ENCODE assay signal across 16 cellular contexts in the genomic region with DNA sequence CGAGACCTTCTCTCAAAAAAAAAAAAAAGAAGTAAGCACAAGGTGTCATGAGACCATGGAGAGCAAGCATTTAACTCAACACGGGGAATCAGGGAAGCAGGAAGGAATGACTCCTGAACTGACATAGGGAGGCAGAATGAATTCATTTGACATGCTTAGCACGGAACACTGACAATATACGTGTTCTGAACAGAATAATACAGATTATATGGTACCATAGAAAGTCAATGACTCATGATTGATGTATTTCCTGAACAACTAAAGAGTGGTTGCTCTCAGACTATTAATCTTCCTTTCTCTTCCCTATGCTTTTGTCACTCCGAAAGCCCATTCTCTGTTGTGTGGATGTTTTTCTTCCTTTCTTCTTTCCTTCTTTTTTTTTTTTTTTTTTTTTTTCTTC. TPM values are rescaled to one million over a fixed set of nuclear protein-coding genes. Genes with fewer than 3 reads are reported as not detected.
DNase-seq lines count a peak whose midpoint lies in the region; ATAC-seq and TF ChIP-seq lines count a peak whose summit lies in the region.
"Had no signal": no experiment of that assay in that cellular context is flagged by ENCODE, and none has a peak within 500 bp of the region (broad histone marks: within the 10 kb centered on the region; RNA-seq: fewer than 3 reads in every experiment).

No MANE protein-coding gene starts in this region.

- WGBS in esophagus squamous epithelium, 2 donors = 27 to 37% methylated on average over 5 of the region's 5 CpGs
- WGBS in smooth muscle cell (ENCODE audit: low lambda C conversion rate) = 68% methylated on average over 5 of the region's 5 CpGs

- H3K9me3 ChIP-seq in SJSA1 (replicated peaks) (no peaks in the 10 kb centered on the region), esophagus squamous epithelium (no peaks in the 10 kb centered on the region), smooth muscle cell (replicated peaks; ENCODE audit: low read depth) (no peaks in the 10 kb centered on the region)
- H3K9me3 ChIP-seq: heart right ventricle had no signal

- H3K27ac ChIP-seq in SJSA1 = peak overlapping the region; percentile 50
- H3K27ac ChIP-seq in esophagus squamous epithelium = peak overlapping the region in 3 of 4 donors; percentile 46 to 62 (median 53)
- H3K27ac ChIP-seq in smooth muscle cell (ENCODE audit: low read depth) = no peak overlapping the region
- H3K27ac ChIP-seq: heart right ventricle had no signal

- intact Hi-C loops in esophagus squamous epithelium (cut with DNase I) = no loop called here

- TF ChIP-seq POLR2A in esophagus squamous epithelium (IDR thresholded peaks at IDR 0.05) = no peak

- ATAC-seq in HG03520 (IDR thresholded peaks at IDR 0.05; ENCODE audit: unreplicated experiment) = no peak
- no peak for ATAC-seq in GM18519 (IDR thresholded peaks at IDR 0.05; ENCODE audit: low FRiP score, unreplicated experiment)
- ATAC-seq: GM23338, heart right ventricle, HepG2 had no signal

- TF ChIP-seq CTCF in esophagus squamous epithelium (IDR thresholded peaks at IDR 0.05) (no peak), smooth muscle cell (IDR thresholded peaks at IDR 0.05; ENCODE audit: borderline replicate concordance, insufficient read depth, poor library complexity, severe bottlenecking) (no peak)

- H3K4me3 ChIP-seq in SJSA1 (no peak overlapping the region), esophagus squamous epithelium (no peak overlapping the region), smooth muscle cell (no peak overlapping the region)
- H3K4me3 ChIP-seq: GM23338, heart right ventricle, lung had no signal

- H3K27me3 ChIP-seq in SJSA1 (replicated peaks) (no peaks in the 10 kb centered on the region), esophagus squamous epithelium (peaks cover 0 to 9% (median 0%) of the 10 kb centered on the region in 4 donors), smooth muscle cell (ENCODE audit: low read depth) (no peaks in the 10 kb centered on the region)

- H3K9ac ChIP-seq in smooth muscle cell (ENCODE audit: low read depth) = no peak overlapping the region

- peak overlapping the region; percentile 39 for H3K4me2 ChIP-seq in smooth muscle cell
- H3K4me2 ChIP-seq: GM23338 had no signal

- H3K36me3 ChIP-seq in SJSA1 (no peaks in the 10 kb centered on the region), esophagus squamous epithelium (no peaks in the 10 kb centered on the region), smooth muscle cell (ENCODE audit: low read depth) (no peaks in the 10 kb centered on the region)
- H3K36me3 ChIP-seq: heart right ventricle had no signal

- DNase-seq in HPDE6-E6E7 (ENCODE audit: extremely low spot score) = peak; percentile 46
- DNase-seq in SJSA1 (ENCODE audit: low read depth in 1 of 2, low spot score in 2 of 2) = peak in 1 of 2 experiments; percentile 73
- DNase-seq in esophagus squamous epithelium (lab: John Stamatoyannopoulos, UW) = no peak
- DNase-seq in smooth muscle cell (lab: John Stamatoyannopoulos, UW; ENCODE audit: unreplicated experiment) = no peak
- DNase-seq in NCI-H2107 treated with DMSO at 0.1 percent for 48 hours (lab: John Stamatoyannopoulos, UW; ENCODE audit: unreplicated experiment) = no peak
- DNase-seq: activated CD4-positive, alpha-beta T cell treated with anti-CD3 and anti-CD28 coated beads, Interleukin-2, amount 50 U/mL, for 48 hours; activated naive CD4-positive, alpha-beta T cell; heart right ventricle; NCI-H2029 treated with DMSO at 0.1 percent for 48 hours; T-helper 2 cell had no signal

- no peak overlapping the region for H2AFZ ChIP-seq in smooth muscle cell (ENCODE audit: low read depth)
- H2AFZ ChIP-seq: GM23338 had no signal

- H3K4me1 ChIP-seq in SJSA1 (replicated peaks) (peaks cover 39% of the 10 kb centered on the region), esophagus squamous epithelium (peaks cover 0 to 49% (median 20%) of the 10 kb centered on the region in 3 donors), smooth muscle cell (ENCODE audit: low read depth) (peaks cover 5% of the 10 kb centered on the region)

- H3F3A ChIP-seq in smooth muscle cell (ENCODE audit: low read depth) = peaks cover 2% of the 10 kb centered on the region

- no peaks in the 10 kb centered on the region for H4K20me1 ChIP-seq in smooth muscle cell (ENCODE audit: low read depth)

- H3K79me2 ChIP-seq in smooth muscle cell (ENCODE audit: low read depth) = no peaks in the 10 kb centered on the region

RNA-seq across cellular contexts. Expression of gene ASIP, which starts 20.6 kb away (rescaled TPM):
- total RNA-seq in SJSA1 (2014; rRNA removed; shearing (Covaris generic)) = not detected in 2 replicates
- total RNA-seq in esophagus squamous epithelium = not detected
- not detected in 2 replicates for total RNA-seq in smooth muscle cell
- polyA plus RNA-seq in smooth muscle cell = not detected in 2 replicates
- total RNA-seq: GM23338, HepG2, lung, posterior vena cava had no signal
- polyA plus RNA-seq: GM23338, HepG2 had no signal
